1 cellular context compared by ENCODE assay signal in the genomic region with DNA sequence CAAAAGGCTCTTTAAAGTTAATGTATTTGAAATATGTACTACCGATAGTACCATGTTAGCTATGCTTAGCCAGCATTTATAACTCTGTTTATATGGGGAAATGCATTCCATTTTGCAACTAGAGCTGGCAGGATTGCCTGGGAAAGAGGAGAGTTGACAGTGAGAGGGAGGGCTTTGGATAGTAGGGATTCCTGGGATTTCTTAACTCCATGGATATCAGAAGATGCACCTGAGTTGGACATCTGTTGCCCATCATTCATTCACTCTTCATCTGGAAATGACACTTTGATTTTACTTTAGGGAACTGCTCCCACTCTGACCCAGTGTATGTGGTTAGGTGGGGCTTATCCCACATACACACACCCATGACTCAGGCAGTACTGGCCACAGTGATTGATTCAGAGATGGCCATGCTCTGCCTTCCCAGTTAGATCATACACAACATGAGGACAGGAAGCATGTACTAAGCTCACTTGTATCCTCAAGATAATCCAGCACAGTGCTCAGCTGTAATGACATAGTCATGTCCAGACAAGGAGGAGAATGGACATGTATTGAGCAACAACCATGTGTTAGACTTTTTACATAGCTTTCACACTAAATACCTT.
TF ChIP-seq lines count a peak whose summit lies in the region.

No MANE protein-coding gene starts in this region.

TF ChIP-seq in WTC11, 78 proteins besides CTCF, POLR2A, EP300 and RAD21 (continued from another document):
- TF ChIP-seq, protein P1, sequence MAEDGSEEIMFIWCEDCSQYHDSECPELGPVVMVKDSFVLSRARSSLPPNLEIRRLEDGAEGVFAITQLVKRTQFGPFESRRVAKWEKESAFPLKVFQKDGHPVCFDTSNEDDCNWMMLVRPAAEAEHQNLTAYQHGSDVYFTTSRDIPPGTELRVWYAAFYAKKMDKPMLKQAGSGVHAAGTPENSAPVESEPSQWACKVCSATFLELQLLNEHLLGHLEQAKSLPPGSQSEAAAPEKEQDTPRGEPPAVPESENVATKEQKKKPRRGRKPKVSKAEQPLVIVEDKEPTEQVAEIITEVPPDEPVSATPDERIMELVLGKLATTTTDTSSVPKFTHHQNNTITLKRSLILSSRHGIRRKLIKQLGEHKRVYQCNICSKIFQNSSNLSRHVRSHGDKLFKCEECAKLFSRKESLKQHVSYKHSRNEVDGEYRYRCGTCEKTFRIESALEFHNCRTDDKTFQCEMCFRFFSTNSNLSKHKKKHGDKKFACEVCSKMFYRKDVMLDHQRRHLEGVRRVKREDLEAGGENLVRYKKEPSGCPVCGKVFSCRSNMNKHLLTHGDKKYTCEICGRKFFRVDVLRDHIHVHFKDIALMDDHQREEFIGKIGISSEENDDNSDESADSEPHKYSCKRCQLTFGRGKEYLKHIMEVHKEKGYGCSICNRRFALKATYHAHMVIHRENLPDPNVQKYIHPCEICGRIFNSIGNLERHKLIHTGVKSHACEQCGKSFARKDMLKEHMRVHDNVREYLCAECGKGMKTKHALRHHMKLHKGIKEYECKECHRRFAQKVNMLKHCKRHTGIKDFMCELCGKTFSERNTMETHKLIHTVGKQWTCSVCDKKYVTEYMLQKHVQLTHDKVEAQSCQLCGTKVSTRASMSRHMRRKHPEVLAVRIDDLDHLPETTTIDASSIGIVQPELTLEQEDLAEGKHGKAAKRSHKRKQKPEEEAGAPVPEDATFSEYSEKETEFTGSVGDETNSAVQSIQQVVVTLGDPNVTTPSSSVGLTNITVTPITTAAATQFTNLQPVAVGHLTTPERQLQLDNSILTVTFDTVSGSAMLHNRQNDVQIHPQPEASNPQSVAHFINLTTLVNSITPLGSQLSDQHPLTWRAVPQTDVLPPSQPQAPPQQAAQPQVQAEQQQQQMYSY (CRISPR knock-in tag; IDR thresholded peaks at IDR 0.05), result no peak
